Comparison of ENCODE assay signal across 10 cellular contexts in the genomic region with DNA sequence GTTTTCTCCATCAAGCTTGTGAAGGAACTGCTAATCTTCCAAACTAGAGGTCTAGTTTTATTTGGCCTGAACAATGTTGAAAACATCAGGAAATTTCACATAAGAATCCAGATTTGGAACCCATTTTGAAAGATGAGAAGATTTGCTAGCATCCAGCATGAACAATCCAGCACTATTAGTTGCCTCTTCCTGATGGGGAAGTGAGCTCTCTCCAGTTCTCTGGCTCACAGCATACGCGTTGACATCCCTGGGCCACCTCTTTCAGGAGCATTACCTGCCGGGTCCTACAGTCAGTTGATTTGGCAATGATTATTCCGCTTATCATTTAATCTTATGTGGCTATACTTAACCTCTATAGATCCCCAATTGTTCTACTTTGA. TPM values are rescaled to one million over a fixed set of nuclear protein-coding genes. Genes with fewer than 3 reads are reported as not detected.
DNase-seq lines count a peak whose midpoint lies in the region; ATAC-seq and TF ChIP-seq lines count a peak whose summit lies in the region.
"Had no signal": no experiment of that assay in that cellular context is flagged by ENCODE, and none has a peak within 500 bp of the region (broad histone marks: within the 10 kb centered on the region; RNA-seq: fewer than 3 reads in every experiment).

No MANE protein-coding gene starts in this region.

- no peaks in the 10 kb centered on the region for H3F3A ChIP-seq in MM.1S (ENCODE audit: insufficient read depth, low read length)

- H3K27ac ChIP-seq in MM.1S (ENCODE audit: low read length) (no peak overlapping the region), thyroid gland (no peak overlapping the region)
- H3K27ac ChIP-seq: coronary artery had no signal

- intact Hi-C loops in thyroid gland (cut with DNase I) = no loop called here

- H3K4me1 Mint-ChIP-seq in endothelial cell (ENCODE audit: unreplicated experiment) = peaks cover 10% of the 10 kb centered on the region
- peaks cover 9% of the 10 kb centered on the region for H3K4me1 Mint-ChIP-seq in progenitor cell of endocrine pancreas (ENCODE audit: low read depth)

- DNase-seq in ELR (ENCODE audit: low read depth) = peak; percentile 65
- DNase-seq in MM.1S = no peak
- no peak for DNase-seq in endothelial cell (ENCODE audit: low spot score)
- no peak for DNase-seq in progenitor cell of endocrine pancreas (ENCODE audit: low spot score, unreplicated experiment)
- no peak for DNase-seq in thyroid gland

- H3K27me3 ChIP-seq in MM.1S (replicated peaks; ENCODE audit: insufficient read depth, low read length) (no peaks in the 10 kb centered on the region), thyroid gland (no peaks in the 10 kb centered on the region)

- no peaks in the 10 kb centered on the region for H4K20me1 ChIP-seq in MM.1S (ENCODE audit: insufficient read depth, low read length)

- no peaks in the 10 kb centered on the region for H3K79me2 ChIP-seq in MM.1S (ENCODE audit: low read length)

- H3K9ac ChIP-seq in MM.1S (ENCODE audit: low read length) = no peak overlapping the region

- no peak overlapping the region for H2AFZ ChIP-seq in MM.1S (ENCODE audit: low read length)

- H3K36me3 Mint-ChIP-seq in endothelial cell (ENCODE audit: low read depth, unreplicated experiment) (peaks cover 4% of the 10 kb centered on the region), progenitor cell of endocrine pancreas (ENCODE audit: insufficient read depth) (no peaks in the 10 kb centered on the region)

- H3K36me3 ChIP-seq in MM.1S (replicated peaks; ENCODE audit: insufficient read depth, low read length) = no peaks in the 10 kb centered on the region
- no peaks in the 10 kb centered on the region for H3K36me3 ChIP-seq in thyroid gland

- peaks cover 4% of the 10 kb centered on the region for H3K27me3 Mint-ChIP-seq in endothelial cell (ENCODE audit: unreplicated experiment)
- no peaks in the 10 kb centered on the region for H3K27me3 Mint-ChIP-seq in progenitor cell of endocrine pancreas

- no peak overlapping the region for H3K4me3 Mint-ChIP-seq in endothelial cell (ENCODE audit: unreplicated experiment)
- no peak overlapping the region for H3K4me3 Mint-ChIP-seq in progenitor cell of endocrine pancreas (ENCODE audit: low read depth)

- 0 out of 2 replicates have a peak overlapping the region, but pooled peaks have one; percentile 2 for H3K4me2 ChIP-seq in MM.1S (ENCODE audit: low read depth, low read length)

- H3K4me1 ChIP-seq in MM.1S (ENCODE audit: low read length) (peaks cover 11% of the 10 kb centered on the region), thyroid gland (peaks cover 0 to 7% of the 10 kb centered on the region in 2 donors)

- no peak for ATAC-seq in GM21723 (IDR thresholded peaks at IDR 0.05; ENCODE audit: unreplicated experiment)
- no peak for ATAC-seq in HG03432 (IDR thresholded peaks at IDR 0.05; ENCODE audit: unreplicated experiment)

- H3K4me3 ChIP-seq in MM.1S (ENCODE audit: low read length) (no peak overlapping the region), thyroid gland (replicated peaks in 1 of 3) (no peak overlapping the region)
- H3K4me3 ChIP-seq: coronary artery had no signal

- H3K9me3 Mint-ChIP-seq in endothelial cell (ENCODE audit: unreplicated experiment) = no peaks in the 10 kb centered on the region
- H3K9me3 Mint-ChIP-seq in progenitor cell of endocrine pancreas (ENCODE audit: low read depth) = no peaks in the 10 kb centered on the region

- H3K9me2 ChIP-seq in MM.1S (replicated peaks; ENCODE audit: insufficient read depth, low read length) = no peaks in the 10 kb centered on the region

- H3K27ac Mint-ChIP-seq in endothelial cell (ENCODE audit: unreplicated experiment) (peak overlapping the region; percentile 54), progenitor cell of endocrine pancreas (peak overlapping the region; percentile 8)

- TF ChIP-seq POLR2A in thyroid gland (IDR thresholded peaks at IDR 0.05) = no peak

- 95 to 96% methylated on average over 4 of the region's 4 CpGs for WGBS in thyroid gland, 2 donors

- TF ChIP-seq CTCF in MM.1S (IDR thresholded peaks at IDR 0.05; ENCODE audit: low read length) (no peak), endothelial cell (IDR thresholded peaks at IDR 0.05; ENCODE audit: unreplicated experiment) (no peak), progenitor cell of endocrine pancreas (IDR thresholded peaks at IDR 0.05; ENCODE audit: unreplicated experiment) (no peak), thyroid gland (IDR thresholded peaks at IDR 0.05) (no peak)

- H3K9me3 ChIP-seq in MM.1S (replicated peaks; ENCODE audit: insufficient read depth, low read length) (no peaks in the 10 kb centered on the region), thyroid gland (no peaks in the 10 kb centered on the region)

RNA-seq across cellular contexts. Expression of a gene that starts 10.9 kb away (rescaled TPM):
- total RNA-seq in endothelial cell (ENCODE audit: unreplicated experiment) (2.0 TPM), progenitor cell of endocrine pancreas (0.18 TPM in 1 of 2 replicates, not detected in the other), thyroid gland (not detected)
- total RNA-seq: myocyte, right cardiac atrium had no signal

RNA-seq across cellular contexts. Expression of a gene that starts 23.6 kb away (rescaled TPM):
- total RNA-seq in endothelial cell (ENCODE audit: unreplicated experiment) (not detected), progenitor cell of endocrine pancreas (not detected in 2 replicates), thyroid gland (1 to 10 TPM in 2 of 4 donors, under 1 TPM in 2; 0.63 to 1.8 (median 0.89) TPM)
- total RNA-seq: myocyte had no signal

RNA-seq across cellular contexts. Expression of a gene that starts 27.4 kb away (rescaled TPM):
- total RNA-seq in endothelial cell (ENCODE audit: unreplicated experiment) = 0.21 TPM
- total RNA-seq in progenitor cell of endocrine pancreas = not detected in 2 replicates
- total RNA-seq in thyroid gland = 1 to 10 TPM; 1.8 to 9.5 (median 2.5) TPM
- total RNA-seq: myocyte had no signal
